In the genomic region with DNA sequence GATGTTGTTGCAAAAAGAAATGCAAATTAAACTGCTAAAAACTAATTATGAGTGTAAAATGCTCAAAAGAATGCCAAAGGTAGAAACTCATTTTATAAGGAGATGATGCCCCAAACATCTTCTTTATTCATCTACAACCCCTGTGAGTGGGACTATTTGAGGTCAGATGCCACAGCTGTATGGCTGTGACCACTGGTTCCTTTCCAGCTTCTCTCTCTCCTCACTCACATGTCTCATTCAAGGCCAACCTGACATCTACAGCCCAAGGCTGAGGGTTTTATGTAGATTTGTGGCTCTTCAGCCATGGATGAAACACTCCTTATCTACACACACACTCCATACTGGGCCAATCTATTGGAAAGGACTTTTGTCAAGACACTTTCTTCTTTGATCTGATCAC, we compare ENCODE assay signal across 25 cellular contexts.
"Had no signal": no experiment of that assay in that cellular context is flagged by ENCODE, and none has a peak within 500 bp of the region (broad histone marks: within the 10 kb centered on the region; RNA-seq: fewer than 3 reads in every experiment).

No MANE protein-coding gene starts in this region.

- H3K27ac ChIP-seq: HL-60, RWPE1 had no signal

- H3K27me3 Mint-ChIP-seq: T-cell had no signal

- H3K9me3 ChIP-seq: SK-N-SH had no signal

- H3K36me3 Mint-ChIP-seq: IgD-negative memory B cell, T-cell had no signal

- H3K27ac Mint-ChIP-seq: IgD-negative memory B cell; T-cell; T-helper 1 cell treated with Interleukin-12 subunit alpha and Interleukin-12 subunit beta and Interleukin-4 antibody, amounts not matched to agents 30 μg/mL and 1 μg/mL, for 36 hours had no signal

- H3K4me3 ChIP-seq: K562 had no signal

- H3K9ac ChIP-seq: SK-N-SH had no signal

- ATAC-seq: K562, T-cell had no signal

- DNase-seq: MV-4-11; NCI-H1048; NCI-H1105; NCI-H1417; NCI-H146; NCI-H1694 treated with DMSO at 0.1 percent for 48 hours; NCI-H1930; NCI-H2081; NCI-H2107; NCI-H226; NCI-H446; NCI-H510A; NCI-H524 treated with DMSO at 0.1 percent for 48 hours; NCI-H69; NCI-H774; NK-92 treated with Interleukin-12 subunit alpha and Interleukin-12 subunit beta, amount 100 ng/mL, for 24 hours; SHP77; SK-N-SH; SW 1271; T-cell had no signal

- H3K4me2 ChIP-seq: SK-N-SH had no signal

- H3K4me3 Mint-ChIP-seq: IgD-negative memory B cell; T-cell; T-helper 1 cell treated with Interleukin-12 subunit alpha and Interleukin-12 subunit beta and Interleukin-4 antibody, amounts not matched to agents 30 μg/mL and 1 μg/mL, for 36 hours had no signal
